20 cellular contexts compared by ENCODE assay signal in genomic region chr9:98869866-98870265, GRCh38.
DNase-seq lines count a peak whose midpoint lies in the region; ATAC-seq, FAIRE-seq and TF ChIP-seq lines count a peak whose summit lies in the region.
"Had no signal": no experiment of that assay in that cellular context is flagged by ENCODE, and none has a peak within 500 bp of the region (broad histone marks: within the 10 kb centered on the region; RNA-seq: fewer than 3 reads in every experiment).

No MANE protein-coding gene starts in this region.

- H3K9me3 Mint-ChIP-seq in activated CD8-positive, alpha-beta T cell treated with anti-CD3 and anti-CD28 coated beads, Interleukin-2, amount 10 ng/mL, durations not matched to agents 7 days and 5 days (ENCODE audit: insufficient read depth), result no peaks in the 10 kb centered on the region

- H3K36me3 ChIP-seq in SK-N-SH (replicated peaks in 1 of 2; ENCODE audit: control insufficient read depth in 1 of 2, insufficient read depth in 2 of 2, low read length in 1 of 2) (no peaks in the 10 kb centered on the region), IMR-90 (ENCODE audit: control insufficient read depth, insufficient read depth, low read length) (no peaks in the 10 kb centered on the region)
- H3K36me3 ChIP-seq: HAP-1 had no signal

- no peak for TF ChIP-seq EP300 in SK-N-SH (IDR thresholded peaks at IDR 0.05; ENCODE audit: borderline replicate concordance in 1 of 2, low read depth in 1 of 2, low read length in 1 of 2)

- no peaks in the 10 kb centered on the region for H3F3A ChIP-seq in SK-N-SH (replicated peaks; ENCODE audit: insufficient read depth)

- H3K9me3 ChIP-seq in SK-N-SH (no peaks in the 10 kb centered on the region), IMR-90 (ENCODE audit: control insufficient read depth, insufficient read depth, low read length) (peaks cover 3% of the 10 kb centered on the region)
- H3K9me3 ChIP-seq: HAP-1 had no signal

- H4K8ac ChIP-seq in IMR-90 (ENCODE audit: low read depth in 2 of 2, low read length in 2 of 2), result no peak overlapping the region

- no peak for DNase-seq in SK-N-SH
- DNase-seq in IMR-90, result no peak
- DNase-seq in RCC 7860 (ENCODE audit: low spot score), result peak; percentile 29
- peak; percentile 66 for DNase-seq in glomerular visceral epithelial cell (ENCODE audit: extremely low spot score)
- DNase-seq in 8988T, result no peak
- DNase-seq in activated CD8-positive, alpha-beta T cell treated with anti-CD3 and anti-CD28 coated beads, Interleukin-2, amount 10 ng/mL, durations not matched to agents 7 days and 5 days, result no peak
- DNase-seq: C1 segment of cervical spinal cord; CD4-positive, alpha-beta memory T cell; COR-L47; DND-41; GDM1 had no signal

- H3K4me1 Mint-ChIP-seq in activated CD8-positive, alpha-beta T cell treated with anti-CD3 and anti-CD28 coated beads, Interleukin-2, amount 10 ng/mL, durations not matched to agents 7 days and 5 days (ENCODE audit: low read depth), result peaks cover 13% of the 10 kb centered on the region
- H3K4me1 Mint-ChIP-seq: CD4-positive, alpha-beta memory T cell had no signal

- H3K18ac ChIP-seq in IMR-90 (ENCODE audit: low read depth, low read length), result no peak overlapping the region

- no peaks in the 10 kb centered on the region for H3K9me2 ChIP-seq in SK-N-SH

- H4K5ac ChIP-seq in IMR-90 (ENCODE audit: low read depth, low read length), result no peak overlapping the region

- ATAC-seq in SK-N-SH treated with all-trans-retinoic acid at 6 μM for 48 hours, result no peak
- ATAC-seq in IMR-90 (ENCODE audit: low read depth), result no peak
- ATAC-seq in activated CD8-positive, alpha-beta T cell treated with anti-CD3 and anti-CD28 coated beads, Interleukin-2, amount 10 ng/mL, durations not matched to agents 7 days and 5 days, result no peak
- ATAC-seq in HG03442 (IDR thresholded peaks at IDR 0.05; ENCODE audit: unreplicated experiment), result no peak
- ATAC-seq: HepG2 had no signal

- TF ChIP-seq CTCF in SK-N-SH (IDR thresholded peaks at IDR 0.05) (no peak), IMR-90 (conservative IDR thresholded peaks at IDR 0.05; ENCODE audit: low read depth, low read length) (no peak)

- H3K9me1 ChIP-seq in IMR-90 (ENCODE audit: insufficient read depth, low read length), result peaks cover 13% of the 10 kb centered on the region

- no peak overlapping the region for H3K23ac ChIP-seq in IMR-90 (ENCODE audit: low read depth, low read length)

- 0 out of 2 replicates have a peak overlapping the region, but pooled peaks have one; percentile 16 for H2BK120ac ChIP-seq in IMR-90 (ENCODE audit: low read depth, low read length)

- H2BK15ac ChIP-seq in IMR-90 (ENCODE audit: low read depth, low read length), result no peak overlapping the region; the same call in 2 of the 3 replicates

- H4K91ac ChIP-seq in IMR-90 (ENCODE audit: insufficient read depth, low read depth, low read length), result peak overlapping the region; percentile 40; the same call in 1 of the 2 replicates

- H3K4me3 ChIP-seq in SK-N-SH (ENCODE audit: low read depth in 2 of 2, low read length in 1 of 2) (no peak overlapping the region), IMR-90 (ENCODE audit: insufficient read depth, low read depth, low read length) (no peak overlapping the region)
- H3K4me3 ChIP-seq: HAP-1 had no signal

- CTCF ChIA-PET in SK-N-SH (lab: Yijun Ruan, JAX) (interaction anchor here (1.4 kb wide), 1 partner anchor 22 kb away, joined by 4 read pairs; no protein-coding TSS in a partner anchor), IMR-90 (lab: Yijun Ruan, JAX) (interaction anchor here (0.7 kb wide), 1 partner anchor 150 kb away, joined by 3 read pairs; no protein-coding TSS in a partner anchor)
- CTCF ChIA-PET in activated CD8-positive, alpha-beta T cell treated with anti-CD3 and anti-CD28 coated beads, Interleukin-2, amount 10 ng/mL, durations not matched to agents 7 days and 5 days (lab: Charles Lee), result no interaction called here

- H2AFZ ChIP-seq in SK-N-SH (ENCODE audit: low read depth) (no peak overlapping the region), IMR-90 (replicated peaks; ENCODE audit: low read length, poor library complexity) (no peak overlapping the region)

- no peak overlapping the region for H3K27ac Mint-ChIP-seq in activated CD8-positive, alpha-beta T cell treated with anti-CD3 and anti-CD28 coated beads, Interleukin-2, amount 10 ng/mL, durations not matched to agents 7 days and 5 days
- H3K27ac Mint-ChIP-seq: CD4-positive, alpha-beta memory T cell had no signal

- peaks cover 11% of the 10 kb centered on the region for H3K27me3 Mint-ChIP-seq in activated CD8-positive, alpha-beta T cell treated with anti-CD3 and anti-CD28 coated beads, Interleukin-2, amount 10 ng/mL, durations not matched to agents 7 days and 5 days (ENCODE audit: low read depth)

- no TSS peak for BruUV-seq in IMR-90 (replicated peaks; lab: Mats Ljungman, UMichigan)

- no peak for TF ChIP-seq POLR2A in IMR-90 (IDR thresholded peaks at IDR 0.05; ENCODE audit: low read depth, low read length)

- dilution Hi-C loops in IMR-90 (cut with HindIII; ENCODE audit: low sequenced_read_pairs, unreplicated experiment), result no loop called here

- intact Hi-C loops in IMR-90 (cut with micrococcal nuclease), result no loop called here

- 33% methylated on average over 3 of the region's 3 CpGs for WGBS in SK-N-SH (ENCODE audit: low lambda C conversion rate)
- WGBS in IMR-90 (ENCODE audit: extremely low coverage in 2 of 2, insufficient read length in 1 of 2), 2 experiments, result 100% methylated on average over 1 of the region's 3 CpGs; no CpG with 5 or more reads in 1 of the 2 experiments

- no peaks in the 10 kb centered on the region for H3K79me1 ChIP-seq in IMR-90 (ENCODE audit: low read depth in 1 of 2, low read length in 2 of 2)

- H4K20me1 ChIP-seq in SK-N-SH (ENCODE audit: insufficient read depth), result no peaks in the 10 kb centered on the region
- H4K20me1 ChIP-seq in IMR-90 (ENCODE audit: insufficient read depth, low read length), result no peaks in the 10 kb centered on the region

- FAIRE-seq in RCC 7860 (lab: Jason Lieb, UNC), result no peak
- FAIRE-seq: GM12892, GM19239, H1, HepG2, HTR-8/SVneo had no signal

- TF ChIP-seq RAD21 in SK-N-SH (IDR thresholded peaks at IDR 0.05; ENCODE audit: low read length), result no peak
- no peak for TF ChIP-seq RAD21 in IMR-90 (IDR thresholded peaks at IDR 0.05; ENCODE audit: low read length)

- H3K4me2 ChIP-seq in SK-N-SH, result no peak overlapping the region
- no peak overlapping the region for H3K4me2 ChIP-seq in IMR-90 (ENCODE audit: low read depth, low read length)

- H3K4me3 Mint-ChIP-seq in activated CD8-positive, alpha-beta T cell treated with anti-CD3 and anti-CD28 coated beads, Interleukin-2, amount 10 ng/mL, durations not matched to agents 7 days and 5 days, result no peak overlapping the region
- H3K4me3 Mint-ChIP-seq: CD4-positive, alpha-beta memory T cell had no signal

- peak overlapping the region; percentile 61; the same call in 1 of the 2 replicates for H3K4ac ChIP-seq in IMR-90 (ENCODE audit: low read depth, low read length)

- H3K27ac ChIP-seq in SK-N-SH (ENCODE audit: low read depth in 2 of 2, low read length in 1 of 2) (no peak overlapping the region), IMR-90 (ENCODE audit: insufficient read depth, low read length) (no peak overlapping the region)
- H3K27ac ChIP-seq: 22Rv1 had no signal

- in situ Hi-C loops in IMR-90 (cut with MboI; ENCODE audit: low sequenced_read_pairs), result loop anchor here (25.0 kb wide), 1 partner anchor 967 kb away; no protein-coding TSS in a partner anchor

- H3K4me1 ChIP-seq in SK-N-SH (ENCODE audit: control insufficient read depth in 1 of 2, insufficient read depth in 2 of 2, low read depth in 1 of 2, low read length in 1 of 2), result 0 out of 4 replicates have a peak, but pooled peaks cover 0 to 10% of the 10 kb centered on the region in 2 experiments
- H3K4me1 ChIP-seq in IMR-90 (ENCODE audit: control insufficient read depth, insufficient read depth, low read length), result peaks cover 14% of the 10 kb centered on the region
- H3K4me1 ChIP-seq: HAP-1 had no signal

- H3K79me2 ChIP-seq in SK-N-SH (ENCODE audit: insufficient read depth), result no peaks in the 10 kb centered on the region

- H3K9ac ChIP-seq in SK-N-SH (no peak overlapping the region), IMR-90 (ENCODE audit: low read depth, low read length) (no peak overlapping the region)

- peak overlapping the region; percentile 29; the same call in 1 of the 2 replicates for H2BK20ac ChIP-seq in IMR-90 (ENCODE audit: low read depth, low read length)

- peak overlapping the region; percentile 62; the same call in 1 of the 2 replicates for H3K14ac ChIP-seq in IMR-90 (replicated peaks; ENCODE audit: low read depth, low read length)

- H2BK5ac ChIP-seq in IMR-90 (ENCODE audit: low read depth, low read length, poor library complexity, severe bottlenecking), result no peak overlapping the region

- H2AK9ac ChIP-seq in IMR-90 (replicated peaks; ENCODE audit: low read depth, low read length, poor library complexity), result no peak overlapping the region

- H3K36me3 Mint-ChIP-seq in activated CD8-positive, alpha-beta T cell treated with anti-CD3 and anti-CD28 coated beads, Interleukin-2, amount 10 ng/mL, durations not matched to agents 7 days and 5 days (ENCODE audit: low read depth), result no peaks in the 10 kb centered on the region
- H3K36me3 Mint-ChIP-seq: CD4-positive, alpha-beta memory T cell had no signal

- no peak overlapping the region for H3K56ac ChIP-seq in IMR-90 (ENCODE audit: extremely low read depth, insufficient read depth, low read length)

- POLR2A ChIA-PET in SK-N-SH (lab: Yijun Ruan, JAX), result no interaction called here
- POLR2A ChIA-PET in IMR-90 (lab: Charles Lee; ENCODE audit: unreplicated experiment), result no interaction called here
- POLR2A ChIA-PET in activated CD8-positive, alpha-beta T cell treated with anti-CD3 and anti-CD28 coated beads, Interleukin-2, amount 10 ng/mL, durations not matched to agents 7 days and 5 days (lab: Charles Lee), result no interaction called here

- H2AK5ac ChIP-seq in IMR-90 (ENCODE audit: low read depth, low read length), result no peak overlapping the region

- no peaks in the 10 kb centered on the region for H3K27me3 ChIP-seq in SK-N-SH (ENCODE audit: insufficient read depth)
- H3K27me3 ChIP-seq in IMR-90 (ENCODE audit: control insufficient read depth, insufficient read depth, low read length), result no peaks in the 10 kb centered on the region

TF ChIP-seq in SK-N-SH, 30 proteins besides CTCF, POLR2A, EP300 and RAD21:
- TF ChIP-seq FOSL2 (IDR thresholded peaks at IDR 0.05; ENCODE audit: borderline replicate concordance, low read depth) (no peak), NFIC (IDR thresholded peaks at IDR 0.05; ENCODE audit: borderline replicate concordance) (peak; percentile 28; the same call in 1 of the 2 replicates)
TF ChIP-seq in SK-N-SH: peak in this region for 1.

TF ChIP-seq in SK-N-SH treated with all-trans-retinoic acid at 6 μM for 48 hours, 23 proteins besides CTCF, POLR2A, EP300 and RAD21 (continues in another document):
- no peak for TF ChIP-seq BACH2 (CRISPR knock-in tag; IDR thresholded peaks at IDR 0.05; ENCODE audit: borderline replicate concordance)
- TF ChIP-seq ZC3H10 (CRISPR knock-in tag; IDR thresholded peaks at IDR 0.05), result no peak

TF ChIP-seq in IMR-90, 13 proteins besides CTCF, POLR2A, EP300 and RAD21:
- TF ChIP-seq MAFK (IDR thresholded peaks at IDR 0.05; ENCODE audit: low read depth, low read length) (no peak), RFX5 (IDR thresholded peaks at IDR 0.05; ENCODE audit: low read depth, low read length) (no peak), CEBPB (IDR thresholded peaks at IDR 0.05; ENCODE audit: low read depth, low read length) (no peak)

Comparison
In these comparisons a context has a peak if more than half of its experiments do, and no peak if none do; other contexts are left out.
1. DNase-seq: peak in RCC 7860 (single experiment) and glomerular visceral epithelial cell (single experiment); none in SK-N-SH (single experiment), IMR-90 (single experiment), 8988T (single experiment) and activated CD8-positive, alpha-beta T cell treated with anti-CD3 and anti-CD28 coated beads, Interleukin-2, amount 10 ng/mL, durations not matched to agents 7 days and 5 days (single experiment).